In the genomic region with DNA sequence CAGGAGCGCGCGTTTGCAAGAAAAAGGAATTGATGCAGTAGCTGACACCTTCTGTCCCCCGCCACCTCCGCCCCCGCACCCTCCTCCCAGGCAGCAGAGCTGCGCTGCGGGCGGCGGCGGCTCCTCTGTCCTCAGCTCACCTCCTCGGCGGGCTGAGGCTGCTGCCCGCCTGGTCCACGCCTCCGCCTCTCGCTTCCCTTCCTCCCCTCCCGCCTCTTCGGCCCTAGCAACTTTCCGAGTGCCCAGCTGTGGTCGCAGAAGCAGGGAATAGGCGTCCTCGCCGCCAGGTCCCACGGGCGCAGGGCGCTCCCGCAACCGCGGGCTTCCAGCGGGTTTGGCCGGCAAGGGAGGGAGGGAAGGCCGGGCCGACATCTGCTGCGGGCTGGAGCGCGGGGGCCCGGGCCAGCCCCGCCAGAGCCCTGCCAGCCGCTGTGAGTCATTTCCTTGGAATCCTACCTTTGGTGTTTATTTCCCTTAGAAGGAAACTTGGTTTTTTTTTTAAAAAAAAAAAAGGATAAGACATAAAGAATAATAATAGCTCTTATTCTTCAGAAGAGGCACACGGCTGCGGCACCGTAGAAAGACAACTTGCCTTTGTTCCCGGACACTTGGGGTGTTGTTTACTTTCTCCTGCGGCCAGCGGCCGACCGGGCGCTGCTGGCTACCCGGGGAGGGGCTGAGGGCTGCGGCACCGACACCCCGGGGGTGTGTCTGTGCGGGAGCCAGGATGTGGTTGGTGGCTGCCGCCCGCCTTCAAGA, we compare ENCODE assay signal across 8 cellular contexts. TPM values are rescaled to one million over a fixed set of nuclear protein-coding genes. Genes with fewer than 3 reads are reported as not detected.
DNase-seq lines count a peak whose midpoint lies in the region; ATAC-seq, FAIRE-seq and TF ChIP-seq lines count a peak whose summit lies in the region.

No MANE protein-coding gene starts in this region.

- H3K79me2 ChIP-seq in ACC112 (ENCODE audit: control insufficient read depth, insufficient read depth, low read length, unreplicated experiment): no peaks in the 10 kb centered on the region
- no peaks in the 10 kb centered on the region for H3K79me2 ChIP-seq in HCT116 (ENCODE audit: insufficient read depth, low read length)
- no peaks in the 10 kb centered on the region for H3K79me2 ChIP-seq in H1 (ENCODE audit: control insufficient read depth in 1 of 2, insufficient read depth in 2 of 2, low read length in 2 of 2)

- H3K56ac ChIP-seq in H1 (replicated peaks; ENCODE audit: insufficient read length, low read depth, low read length): no peak overlapping the region

- peaks cover 41% of the 10 kb centered on the region for H3K4me1 ChIP-seq in ACC112 (ENCODE audit: control insufficient read depth, insufficient read depth, low read length, unreplicated experiment)
- peaks cover 7 to 21% of the 10 kb centered on the region in 2 experiments; a peak in 2 of 4 replicates for H3K4me1 ChIP-seq in HCT116 (ENCODE audit: control insufficient read depth in 1 of 2, insufficient read depth in 2 of 2, low read length in 2 of 2)
- H3K4me1 ChIP-seq in H1 (replicated peaks in 1 of 4; ENCODE audit: control insufficient read depth in 3 of 4, insufficient read depth in 4 of 4, low read length in 3 of 4): peaks cover 2 to 19% (median 9%) of the 10 kb centered on the region in 4 experiments; a peak in 6 of 7 replicates
- peaks cover 28% of the 10 kb centered on the region for H3K4me1 ChIP-seq in lower lobe of right lung

- H4K91ac ChIP-seq in H1 (replicated peaks; ENCODE audit: insufficient read length, low read length): no peak overlapping the region

- H3K27me3 ChIP-seq in ACC112 (ENCODE audit: insufficient read depth, low read length): peaks cover 5% of the 10 kb centered on the region
- peaks cover 52% of the 10 kb centered on the region for H3K27me3 ChIP-seq in HCT116 (ENCODE audit: insufficient read depth, low read length)
- H3K27me3 ChIP-seq in H1 (replicated peaks in 1 of 4; ENCODE audit: control insufficient read depth in 3 of 4, extremely low read depth in 1 of 4, insufficient read depth in 3 of 4, low read length in 3 of 4): peaks cover 2 to 59% (median 28%) of the 10 kb centered on the region in 4 experiments
- peaks cover 18% of the 10 kb centered on the region for H3K27me3 ChIP-seq in lower lobe of right lung (ENCODE audit: low read depth)

- peak overlapping the region; percentile 62; the same call in 1 of the 2 replicates for H4K8ac ChIP-seq in H1 (ENCODE audit: extremely low read depth, insufficient read depth, low read length)

- H3K4me3 ChIP-seq in ACC112 (ENCODE audit: low read depth, low read length): peak overlapping the region; percentile 83
- H3K4me3 ChIP-seq in HCT116 (replicated peaks in 1 of 2; ENCODE audit: low read depth in 1 of 2, low read length in 2 of 2): peak overlapping the region; percentile 37 to 57
- H3K4me3 ChIP-seq in SK-N-MC: peak overlapping the region; percentile 80
- H3K4me3 ChIP-seq in H1 (ENCODE audit: extremely low read depth in 1 of 4, insufficient read depth in 2 of 4, low read depth in 3 of 4, low read length in 4 of 4): peak overlapping the region; percentile 54 to 64 (median 62)
- H3K4me3 ChIP-seq in lower lobe of right lung: peak overlapping the region; percentile 64

- intact Hi-C loops in HCT116 (cut with micrococcal nuclease) (loop anchor here (2.0 kb wide), 1 partner anchor 15 kb away; no protein-coding TSS in a partner anchor), lower lobe of right lung (cut with DNase I) (no loop called here)

- H2BK120ac ChIP-seq in H1 (replicated peaks; ENCODE audit: low read depth, low read length): no peak overlapping the region

- no peak for TF ChIP-seq EP300 in H1 (IDR thresholded peaks at IDR 0.05; ENCODE audit: borderline replicate concordance in 1 of 2, low read depth in 2 of 2, low read length in 2 of 2)

- H3K14ac ChIP-seq in H1 (ENCODE audit: insufficient read length): no peak overlapping the region

- H2AFZ ChIP-seq in ACC112 (ENCODE audit: low read length, unreplicated experiment): peak overlapping the region; percentile 61
- peak overlapping the region; percentile 54 for H2AFZ ChIP-seq in HCT116 (ENCODE audit: low read depth, low read length, poor library complexity, severe bottlenecking)
- no peak overlapping the region for H2AFZ ChIP-seq in H1 (ENCODE audit: low read length)

- peak; percentile 23 for DNase-seq in HCT116 (ENCODE audit: low read depth, low spot score)
- no peak for DNase-seq in SK-N-MC (ENCODE audit: low read depth, low spot score)
- DNase-seq in H1 (ENCODE audit: low read depth in 1 of 2, low spot score in 2 of 2): peak in 1 of 2 experiments; percentile 76
- DNase-seq in lower lobe of right lung: peak; percentile 76
- peak in 42 of 49 donors; percentile 23 to 79 (median 55) for DNase-seq in substantia nigra (lab: John Stamatoyannopoulos, UW)

- peak overlapping the region; percentile 89 for H3K18ac ChIP-seq in H1 (ENCODE audit: extremely low read depth, low read length)

- TF ChIP-seq CTCF in HCT116 (IDR thresholded peaks at IDR 0.05 in 2 of 3, conservative IDR thresholded peaks at IDR 0.05 in 1 of 3; ENCODE audit: borderline replicate concordance in 1 of 3, insufficient read depth in 1 of 3, low read depth in 2 of 3, low read length in 2 of 3): no peak
- no peak for TF ChIP-seq CTCF in H1 (IDR thresholded peaks at IDR 0.05; ENCODE audit: control extremely low read depth in 1 of 3, insufficient read depth in 1 of 3, low read depth in 1 of 3, low read length in 3 of 3)
- no peak for TF ChIP-seq CTCF in lower lobe of right lung (IDR thresholded peaks at IDR 0.05)

- no peak for FAIRE-seq in H1 (lab: Jason Lieb, UNC)

- TF ChIP-seq RAD21 in HCT116 (IDR thresholded peaks at IDR 0.05; ENCODE audit: low read depth): no peak
- no peak for TF ChIP-seq RAD21 in H1 (IDR thresholded peaks at IDR 0.05 in 1 of 2, conservative IDR thresholded peaks at IDR 0.05 in 1 of 2; ENCODE audit: low read depth in 2 of 2, low read length in 2 of 2)

- RAD21 ChIA-PET in HCT116 (lab: Charles Lee; ENCODE audit: low non-redundant PET in 1 of 2, low total read pairs in 2 of 2, uncharacterized antibody in 2 of 2, unreplicated experiment in 2 of 2): interaction anchor here (0.7 to 1.2 kb wide), 2 partner anchors 12 to 140 kb away, joined by 3 to 4 read pairs; no protein-coding TSS in a partner anchor

- H2BK5ac ChIP-seq in H1 (ENCODE audit: low read depth, low read length): peak overlapping the region; percentile 45; the same call in 1 of the 2 replicates

- H3K9me3 ChIP-seq in HCT116 (ENCODE audit: control insufficient read depth in 1 of 2, insufficient read depth in 1 of 2, low read depth in 1 of 2, low read length in 2 of 2): no peaks in the 10 kb centered on the region
- H3K9me3 ChIP-seq in SK-N-MC (ENCODE audit: low read depth, low read length): no peaks in the 10 kb centered on the region
- H3K9me3 ChIP-seq in H1 (ENCODE audit: insufficient read depth in 2 of 2, low read depth in 1 of 2, low read length in 1 of 2): no peaks in the 10 kb centered on the region
- no peaks in the 10 kb centered on the region for H3K9me3 ChIP-seq in lower lobe of right lung

- CTCF ChIA-PET in HCT116 (lab: Charles Lee): no interaction called here
- CTCF ChIA-PET in H1 (lab: Charles Lee; ENCODE audit: partially characterized antibody): interaction anchor here (0.6 to 2.8 kb wide), 17 partner anchors 8 to 140 kb away, joined by 3 to 8 read pairs (median 4); no protein-coding TSS in a partner anchor

- no peak overlapping the region for H3K23ac ChIP-seq in H1 (ENCODE audit: insufficient read length)

- POLR2A ChIA-PET in HCT116 (lab: Charles Lee) (interaction anchor here (1.1 kb wide), 2 partner anchors 11 to 140 kb away, joined by 4 to 7 read pairs; no protein-coding TSS in a partner anchor), H1 (lab: Charles Lee; ENCODE audit: partially characterized antibody) (interaction anchor here (0.7 to 2.6 kb wide), 5 partner anchors 9 to 141 kb away, joined by 3 to 22 read pairs (median 6); no protein-coding TSS in a partner anchor)

- no peak overlapping the region for H2AK5ac ChIP-seq in H1 (ENCODE audit: low read depth, low read length)

- peak; percentile 72 for ATAC-seq in HCT116
- peak; percentile 86 to 89 for ATAC-seq in lower lobe of right lung
- no peak for ATAC-seq in HG03469 (IDR thresholded peaks at IDR 0.05; ENCODE audit: unreplicated experiment)
- ATAC-seq in GM18858 (IDR thresholded peaks at IDR 0.05; ENCODE audit: unreplicated experiment): no peak

- no peak overlapping the region for H2BK20ac ChIP-seq in H1 (ENCODE audit: low read length)

- BruUV-seq in HCT116 (replicated peaks; lab: Mats Ljungman, UMichigan): no TSS peak

- H3K9ac ChIP-seq in HCT116 (ENCODE audit: low read length) (no peak overlapping the region), SK-N-MC (ENCODE audit: insufficient read length) (peak overlapping the region; percentile 34), H1 (replicated peaks in 1 of 4; ENCODE audit: extremely low read depth in 1 of 4, low read depth in 3 of 4, low read length in 3 of 4) (no peak overlapping the region)

- WGBS in H1 (ENCODE audit: extremely low coverage in 1 of 2, insufficient coverage in 1 of 2, insufficient read length in 1 of 2, insufficient replicate concordance in 2 of 2, low coverage in 1 of 2, low lambda C conversion rate in 2 of 2, missing lambda C conversion rate in 1 of 2), 2 experiments: 2% methylated on average over 36 of the region's 56 CpGs; no CpG with 5 or more reads in 1 of the 2 experiments

- peak overlapping the region; percentile 6; the same call in 1 of the 2 replicates for H3K27ac ChIP-seq in ACC112 (ENCODE audit: low read depth, low read length)
- no peak overlapping the region; the same call in 1 of the 2 replicates for H3K27ac ChIP-seq in HCT116 (ENCODE audit: low read depth, low read length)
- H3K27ac ChIP-seq in SK-N-MC: no peak overlapping the region
- no peak overlapping the region for H3K27ac ChIP-seq in H1 (ENCODE audit: low read depth, low read length)
- peak overlapping the region; percentile 81 for H3K27ac ChIP-seq in lower lobe of right lung
- H3K27ac ChIP-seq in substantia nigra (ENCODE audit: low read depth, low read length, poor library complexity, severe bottlenecking): peak overlapping the region; percentile 95

- no peaks in the 10 kb centered on the region for H3K36me3 ChIP-seq in ACC112 (ENCODE audit: insufficient read depth, low read length)
- no peaks in the 10 kb centered on the region for H3K36me3 ChIP-seq in HCT116 (ENCODE audit: control insufficient read depth in 1 of 2, insufficient read depth in 2 of 2, low read length in 2 of 2)
- no peaks in the 10 kb centered on the region for H3K36me3 ChIP-seq in SK-N-MC (ENCODE audit: insufficient read depth, low read length)
- no peaks in the 10 kb centered on the region for H3K36me3 ChIP-seq in H1 (ENCODE audit: control insufficient read depth in 2 of 4, insufficient read depth in 4 of 4, low read length in 3 of 4)
- no peaks in the 10 kb centered on the region for H3K36me3 ChIP-seq in lower lobe of right lung

- H3K4ac ChIP-seq in H1 (replicated peaks; ENCODE audit: insufficient read length, low read depth, low read length): no peak overlapping the region

- H3K4me2 ChIP-seq in HCT116 (ENCODE audit: low read length): peak overlapping the region; percentile 94
- peak overlapping the region; percentile 85 to 94 for H3K4me2 ChIP-seq in H1 (ENCODE audit: insufficient read depth in 1 of 2, low read depth in 2 of 2, low read length in 2 of 2)

- no peak overlapping the region for H2BK12ac ChIP-seq in H1 (ENCODE audit: low read depth, low read length)

- no peaks in the 10 kb centered on the region for H3K79me1 ChIP-seq in H1 (ENCODE audit: low read depth, low read length)

- peaks cover 13% of the 10 kb centered on the region; the same call in 1 of the 2 replicates for H3K23me2 ChIP-seq in H1 (ENCODE audit: low read depth, low read length)

- no peak overlapping the region for H2BK15ac ChIP-seq in H1 (ENCODE audit: low read length)

- H3K9me2 ChIP-seq in HCT116 (ENCODE audit: insufficient read depth): no peaks in the 10 kb centered on the region

- no peaks in the 10 kb centered on the region for H4K20me1 ChIP-seq in HCT116 (ENCODE audit: insufficient read depth)
- H4K20me1 ChIP-seq in H1 (replicated peaks in 1 of 2; ENCODE audit: control insufficient read depth in 1 of 2, insufficient read depth in 2 of 2, low read length in 2 of 2): peaks cover 0 to 2% of the 10 kb centered on the region in 2 experiments

- H4K5ac ChIP-seq in H1 (ENCODE audit: insufficient read length, low read depth, low read length): no peak overlapping the region

- TF ChIP-seq POLR2A in HCT116 (IDR thresholded peaks at IDR 0.05; ENCODE audit: borderline replicate concordance, extremely low read depth, insufficient read depth, insufficient read length) (no peak), H1 (IDR thresholded peaks at IDR 0.05; ENCODE audit: control extremely low read depth in 1 of 2, low read depth in 2 of 2, low read length in 2 of 2) (no peak)

RNA-seq across cellular contexts. Expression of gene SERTAD4, which starts 1.1 kb away (rescaled TPM):
- total RNA-seq in HCT116 (2021; ENCODE audit: unreplicated experiment) (0.07 TPM), lower lobe of right lung (4.3 TPM)
- polyA plus RNA-seq in HCT116 (2012): 0.04 and 0.10 TPM in 2 replicates
- total RNA-seq in H1 (2021; fragmentation: NEBNext Ultra II Directional; extraction: Animal tissue kit (Norgen Biotek cat#: 25700)): 3.2 and 3.3 TPM in 2 replicates
- 0.54 and 0.80 TPM in 2 replicates for polyA plus RNA-seq in H1 (2011; rRNA removed)
- polyA plus RNA-seq in H1 (2011; cell fraction: cytosol; rRNA removed): 0.63 TPM
- polyA plus RNA-seq in H1 (2011; cell fraction: nucleus; rRNA removed): 1.2 TPM
- polyA plus RNA-seq in H1 (2012, experiment 1 of 2): 0.92 to 1.7 TPM (median 1.5 TPM) in 4 replicates
- 0.21 TPM for polyA plus RNA-seq in H1 (2012, experiment 2 of 2)
- 3.9 TPM for polyA plus RNA-seq in H1 (2013, experiment 1 of 2)
- polyA plus RNA-seq in H1 (2013, experiment 2 of 2): 4.0 TPM
- polyA minus RNA-seq in H1 (2011; rRNA and poly(A)+ RNA removed): 0.85 and 1.2 TPM in 2 replicates
- 0.51 TPM for polyA minus RNA-seq in H1 (2011; cell fraction: cytosol; rRNA and poly(A)+ RNA removed)
- polyA minus RNA-seq in H1 (2011; cell fraction: nucleus; rRNA and poly(A)+ RNA removed): 2.9 TPM

Comparison
In these comparisons a context has a peak if more than half of its experiments do, and no peak if none do; other contexts are left out.
1. H3K27ac ChIP-seq: peak in ACC112 (single experiment), lower lobe of right lung (single experiment) and substantia nigra (single experiment); none in HCT116 (single experiment), SK-N-MC (single experiment) and H1 (single experiment).
2. ATAC-seq: peak in HCT116 (single experiment) and lower lobe of right lung (2 of 2); none in HG03469 (single experiment) and GM18858 (single experiment).
3. Peak in every context shown above with its lines, with median percentiles within 50 percentile points of each other: H3K4me3 ChIP-seq.